ENCODE assay signal across 2 cellular contexts in genomic region chr14:50394713-50395112, GRCh38.
TF ChIP-seq lines count a peak whose summit lies in the region.

No MANE protein-coding gene starts in this region.

TF ChIP-seq in HepG2, 621 proteins besides CTCF, POLR2A, EP300 and RAD21:
- TF ChIP-seq RFX5 (IDR thresholded peaks at IDR 0.05; ENCODE audit: low read depth, low read length) (no peak), MTERF4 (CRISPR knock-in tag; IDR thresholded peaks at IDR 0.05) (no peak), ZNF121 (CRISPR knock-in tag; IDR thresholded peaks at IDR 0.05) (peak; percentile 36; the same call in 1 of the 2 replicates), SIX4 (CRISPR knock-in tag; IDR thresholded peaks at IDR 0.05) (no peak), ZNF75D (CRISPR knock-in tag; IDR thresholded peaks at IDR 0.05; ENCODE audit: borderline replicate concordance) (no peak), FOXM1 (CRISPR knock-in tag; IDR thresholded peaks at IDR 0.05) (no peak), MIER3 (CRISPR knock-in tag; IDR thresholded peaks at IDR 0.05; ENCODE audit: borderline replicate concordance) (no peak), ZNF30 (CRISPR knock-in tag; IDR thresholded peaks at IDR 0.05) (no peak)
TF ChIP-seq in HepG2: peak in this region for 1.

TF ChIP-seq in endothelial cell of umbilical vein, 7 proteins besides CTCF, POLR2A, EP300 and RAD21:
- TF ChIP-seq FOS (IDR thresholded peaks at IDR 0.05; ENCODE audit: borderline replicate concordance, insufficient read depth, low read length) (no peak), EZH2 (IDR thresholded peaks at IDR 0.05; ENCODE audit: borderline replicate concordance, low read depth, low read length, severe bottlenecking) (no peak), MAX (IDR thresholded peaks at IDR 0.05; ENCODE audit: insufficient read depth, insufficient read length) (no peak), GATA2 (IDR thresholded peaks at IDR 0.05; ENCODE audit: insufficient read depth, insufficient read length, low read depth, low read length) (no peak), POLR2AphosphoS5 (IDR thresholded peaks at IDR 0.05; ENCODE audit: insufficient read depth, low read depth, low read length) (no peak), JUN (IDR thresholded peaks at IDR 0.05; ENCODE audit: borderline replicate concordance, insufficient read depth, insufficient read length, low read depth) (no peak), MYC (IDR thresholded peaks at IDR 0.05; ENCODE audit: low read depth, low read length) (no peak)
